In the genomic region with DNA sequence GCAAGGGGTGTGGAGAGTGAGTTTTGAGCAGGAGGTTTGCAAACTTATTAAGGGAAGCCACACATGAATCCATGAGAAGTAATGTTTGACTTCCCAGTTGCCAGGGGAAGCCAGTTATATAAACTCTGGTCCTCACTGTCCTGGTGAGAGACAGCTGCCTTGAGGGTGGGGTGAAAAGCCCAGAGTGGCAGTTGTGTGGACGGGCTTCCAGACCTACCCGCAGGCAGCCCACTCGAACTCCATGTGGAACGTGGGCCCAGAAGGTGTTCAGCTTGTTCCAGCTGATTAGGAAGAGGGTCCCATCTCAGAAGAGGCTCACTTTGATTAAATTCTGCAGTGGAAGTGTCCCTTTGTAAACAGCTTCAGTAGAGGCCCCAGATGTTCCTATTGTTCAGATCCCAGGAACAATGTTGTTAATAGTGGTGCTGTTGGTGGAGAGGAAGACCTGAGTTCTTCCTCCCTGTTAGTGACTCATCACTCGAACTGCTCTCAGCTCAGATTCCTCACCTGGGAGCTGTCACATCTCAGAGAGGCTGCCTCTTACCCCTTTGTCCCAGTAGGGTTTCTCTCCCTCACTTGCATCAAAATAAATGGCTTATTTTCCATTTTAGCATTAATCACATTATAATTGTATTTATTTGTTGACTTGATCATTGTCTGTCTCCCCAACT, we compare ENCODE assay signal across 1 cellular context.
TF ChIP-seq lines count a peak whose summit lies in the region.

No MANE protein-coding gene starts in this region.

TF ChIP-seq in HEK293, 187 proteins besides CTCF, POLR2A, EP300 and RAD21:
- TF ChIP-seq, protein P1, sequence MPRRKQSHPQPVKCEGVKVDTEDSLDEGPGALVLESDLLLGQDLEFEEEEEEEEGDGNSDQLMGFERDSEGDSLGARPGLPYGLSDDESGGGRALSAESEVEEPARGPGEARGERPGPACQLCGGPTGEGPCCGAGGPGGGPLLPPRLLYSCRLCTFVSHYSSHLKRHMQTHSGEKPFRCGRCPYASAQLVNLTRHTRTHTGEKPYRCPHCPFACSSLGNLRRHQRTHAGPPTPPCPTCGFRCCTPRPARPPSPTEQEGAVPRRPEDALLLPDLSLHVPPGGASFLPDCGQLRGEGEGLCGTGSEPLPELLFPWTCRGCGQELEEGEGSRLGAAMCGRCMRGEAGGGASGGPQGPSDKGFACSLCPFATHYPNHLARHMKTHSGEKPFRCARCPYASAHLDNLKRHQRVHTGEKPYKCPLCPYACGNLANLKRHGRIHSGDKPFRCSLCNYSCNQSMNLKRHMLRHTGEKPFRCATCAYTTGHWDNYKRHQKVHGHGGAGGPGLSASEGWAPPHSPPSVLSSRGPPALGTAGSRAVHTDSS (tag by site-specific recombination; IDR thresholded peaks at IDR 0.05): peak; percentile 64
- TF ChIP-seq ZNF302 (tag by site-specific recombination; IDR thresholded peaks at IDR 0.05; ENCODE audit: low read depth) (no peak), ZNF335 (tag by site-specific recombination; conservative IDR thresholded peaks at IDR 0.05) (peak; percentile 57)
TF ChIP-seq in HEK293: peak in this region for 2.
